In genomic region chr2:145006957-145007672, GRCh38 we compare ENCODE assay signal across 9 cellular contexts.
DNase-seq lines count a peak whose midpoint lies in the region; ATAC-seq and TF ChIP-seq lines count a peak whose summit lies in the region.
"Had no signal": no experiment of that assay in that cellular context is flagged by ENCODE, and none has a peak within 500 bp of the region (broad histone marks: within the 10 kb centered on the region; RNA-seq: fewer than 3 reads in every experiment).

No MANE protein-coding gene starts in this region.

- H2BK12ac ChIP-seq in trophoblast cell (ENCODE audit: low read length) = peak overlapping the region; percentile 49

- H2BK120ac ChIP-seq in trophoblast cell (ENCODE audit: insufficient read depth, low read length, poor library complexity) = no peak overlapping the region

- peak; percentile 90 for ATAC-seq in RWPE2 (ENCODE audit: low read depth)

- H3K9ac ChIP-seq in trophoblast cell (ENCODE audit: low read length) = no peak overlapping the region

- H3K27ac ChIP-seq in RWPE2 (ENCODE audit: poor library complexity, severe bottlenecking) = peak overlapping the region; percentile 98
- H3K27ac ChIP-seq in trophoblast cell (ENCODE audit: low read depth, low read length) = no peak overlapping the region

- no peak overlapping the region for H2AK5ac ChIP-seq in trophoblast cell (ENCODE audit: low read length)

- H4K12ac ChIP-seq in trophoblast cell (ENCODE audit: low read depth, low read length) = no peak overlapping the region

- H3K18ac ChIP-seq in trophoblast cell (ENCODE audit: low read length) = no peak overlapping the region

- H3K27me3 ChIP-seq in RWPE2 (ENCODE audit: insufficient read depth, poor library complexity, severe bottlenecking) (no peaks in the 10 kb centered on the region), trophoblast cell (ENCODE audit: insufficient read depth, low read length) (no peaks in the 10 kb centered on the region)

- peak overlapping the region; percentile 21 for H2BK5ac ChIP-seq in trophoblast cell (ENCODE audit: low read depth, low read length, poor library complexity)

- no peak overlapping the region for H3K4ac ChIP-seq in trophoblast cell (ENCODE audit: low read depth, low read length)

- H3K36me3 ChIP-seq in RWPE2 (ENCODE audit: low read depth) (no peaks in the 10 kb centered on the region), trophoblast cell (ENCODE audit: control insufficient read depth in 1 of 2, insufficient read depth in 2 of 2, low read length in 2 of 2) (no peaks in the 10 kb centered on the region)

- H3K4me3 ChIP-seq in RWPE2 (ENCODE audit: severe bottlenecking) = no peak overlapping the region
- no peak overlapping the region for H3K4me3 ChIP-seq in trophoblast cell (ENCODE audit: low read depth, low read length)

- H3K4me1 ChIP-seq in RWPE2 (ENCODE audit: insufficient read depth, poor library complexity, severe bottlenecking) (peaks cover 38% of the 10 kb centered on the region), trophoblast cell (ENCODE audit: control insufficient read depth in 1 of 2, insufficient read depth in 2 of 2, low read length in 2 of 2) (no peaks in the 10 kb centered on the region)

- no peaks in the 10 kb centered on the region for H3K9me3 ChIP-seq in RWPE2 (ENCODE audit: severe bottlenecking)
- no peaks in the 10 kb centered on the region for H3K9me3 ChIP-seq in trophoblast cell (ENCODE audit: insufficient read depth, low read depth, low read length)

- H4K8ac ChIP-seq in trophoblast cell (ENCODE audit: low read depth, low read length) = no peak overlapping the region

- WGBS in trophoblast cell (ENCODE audit: extremely low coverage, insufficient coverage, insufficient read length) = no CpG with 5 or more reads among the region's 12 CpGs

- no peaks in the 10 kb centered on the region for H3K79me2 ChIP-seq in trophoblast cell (ENCODE audit: control insufficient read depth, insufficient read depth, low read length, poor library complexity)

- H3K14ac ChIP-seq in trophoblast cell (ENCODE audit: low read length) = no peak overlapping the region

- no peak overlapping the region for H3K4me2 ChIP-seq in trophoblast cell (ENCODE audit: low read length)

- no peaks in the 10 kb centered on the region for H3K79me1 ChIP-seq in trophoblast cell (ENCODE audit: low read length)

- peak; percentile 80 for DNase-seq in Caki2 (ENCODE audit: low read depth)
- peak; percentile 79 for DNase-seq in RWPE2 (ENCODE audit: low spot score)
- peak; percentile 94 for DNase-seq in fibroblast of peridontal ligament (ENCODE audit: extremely low read depth)
- peak; percentile 5 to 35 for DNase-seq in trophoblast cell
- no peak for DNase-seq in NCI-H1105 (lab: John Stamatoyannopoulos, UW)
- no peak for DNase-seq in SW480 (ENCODE audit: low spot score)
- no peak for DNase-seq in iPS-NIHi11 (ENCODE audit: low spot score)
- no peak for DNase-seq in NCI-H1105 treated with DMSO at 0.1 percent for 48 hours (lab: John Stamatoyannopoulos, UW)
- DNase-seq: MM.1S had no signal

- H2AFZ ChIP-seq in trophoblast cell (ENCODE audit: insufficient read depth, low read length, poor library complexity) = no peak overlapping the region

- in situ Hi-C loops in Caki2 (cut with HindIII; ENCODE audit: low pct_unique_long_range_greater_than_20kb, low sequenced_read_pairs) = no loop called here

- H3K23ac ChIP-seq in trophoblast cell (ENCODE audit: low read length) = no peak overlapping the region

- no peak overlapping the region for H4K91ac ChIP-seq in trophoblast cell (ENCODE audit: low read depth, low read length)

- TF ChIP-seq CTCF in RWPE2 (IDR thresholded peaks at IDR 0.05; ENCODE audit: poor library complexity, severe bottlenecking) = peak; percentile 9

Comparison
In these comparisons a context has a peak if more than half of its experiments do, and no peak if none do; other contexts are left out.
1. DNase-seq: peak in Caki2 (single experiment), RWPE2 (single experiment), fibroblast of peridontal ligament (single experiment) and trophoblast cell (2 of 2); none in NCI-H1105 (single experiment), SW480 (single experiment), iPS-NIHi11 (single experiment) and NCI-H1105 treated with DMSO at 0.1 percent for 48 hours (single experiment).